Comparison of ENCODE assay signal across 1 cellular context in the genomic region with DNA sequence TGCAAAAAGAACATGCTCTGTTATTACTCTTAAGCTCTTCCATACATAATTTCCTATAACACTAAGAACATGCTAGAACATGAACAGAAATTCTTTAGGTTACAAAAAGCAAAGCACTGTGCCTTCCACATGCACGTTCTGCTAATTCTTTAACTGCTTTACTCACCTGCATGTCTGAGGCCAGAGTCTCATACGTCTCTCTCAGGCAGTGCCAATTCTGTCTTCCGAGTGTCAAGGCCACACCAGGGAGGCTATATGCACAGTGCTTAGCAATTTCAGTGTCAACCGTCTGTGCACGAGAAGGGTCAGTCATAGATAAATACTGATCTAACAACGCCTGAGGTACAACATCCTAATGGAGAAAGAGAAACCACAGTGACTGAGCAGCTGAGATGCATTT.
TF ChIP-seq lines count a peak whose summit lies in the region.

No MANE protein-coding gene starts in this region.

TF ChIP-seq in HepG2, 621 proteins besides CTCF, POLR2A, EP300 and RAD21 (continued from another document):
- TF ChIP-seq IKZF1 (IDR thresholded peaks at IDR 0.05) (no peak), RXRB (CRISPR knock-in tag; IDR thresholded peaks at IDR 0.05; ENCODE audit: borderline replicate concordance) (no peak), SMAD3 (CRISPR knock-in tag; IDR thresholded peaks at IDR 0.05) (no peak), NFIC (IDR thresholded peaks at IDR 0.05; ENCODE audit: low read length) (no peak), NONO (IDR thresholded peaks at IDR 0.05) (no peak), NONO (CRISPR knock-in tag; conservative IDR thresholded peaks at IDR 0.05) (no peak), ZNF607 (CRISPR knock-in tag; IDR thresholded peaks at IDR 0.05; ENCODE audit: borderline replicate concordance) (no peak), ZNF205 (CRISPR knock-in tag; IDR thresholded peaks at IDR 0.05) (no peak), ZBTB49 (CRISPR knock-in tag; IDR thresholded peaks at IDR 0.05; ENCODE audit: borderline replicate concordance) (no peak), NPAS2 (CRISPR knock-in tag; IDR thresholded peaks at IDR 0.05; ENCODE audit: borderline replicate concordance) (no peak), MYNN (CRISPR knock-in tag; IDR thresholded peaks at IDR 0.05; ENCODE audit: low read depth) (no peak), GTF2F1 (IDR thresholded peaks at IDR 0.05; ENCODE audit: low read length) (no peak)
- TF ChIP-seq, protein P1, sequence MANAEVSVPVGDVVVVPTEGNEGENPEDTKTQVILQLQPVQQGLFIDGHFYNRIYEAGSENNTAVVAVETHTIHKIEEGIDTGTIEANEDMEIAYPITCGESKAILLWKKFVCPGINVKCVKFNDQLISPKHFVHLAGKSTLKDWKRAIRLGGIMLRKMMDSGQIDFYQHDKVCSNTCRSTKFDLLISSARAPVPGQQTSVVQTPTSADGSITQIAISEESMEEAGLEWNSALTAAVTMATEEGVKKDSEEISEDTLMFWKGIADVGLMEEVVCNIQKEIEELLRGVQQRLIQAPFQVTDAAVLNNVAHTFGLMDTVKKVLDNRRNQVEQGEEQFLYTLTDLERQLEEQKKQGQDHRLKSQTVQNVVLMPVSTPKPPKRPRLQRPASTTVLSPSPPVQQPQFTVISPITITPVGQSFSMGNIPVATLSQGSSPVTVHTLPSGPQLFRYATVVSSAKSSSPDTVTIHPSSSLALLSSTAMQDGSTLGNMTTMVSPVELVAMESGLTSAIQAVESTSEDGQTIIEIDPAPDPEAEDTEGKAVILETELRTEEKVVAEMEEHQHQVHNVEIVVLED (CRISPR knock-in tag; IDR thresholded peaks at IDR 0.05; ENCODE audit: borderline replicate concordance), result no peak
- TF ChIP-seq, protein P2, sequence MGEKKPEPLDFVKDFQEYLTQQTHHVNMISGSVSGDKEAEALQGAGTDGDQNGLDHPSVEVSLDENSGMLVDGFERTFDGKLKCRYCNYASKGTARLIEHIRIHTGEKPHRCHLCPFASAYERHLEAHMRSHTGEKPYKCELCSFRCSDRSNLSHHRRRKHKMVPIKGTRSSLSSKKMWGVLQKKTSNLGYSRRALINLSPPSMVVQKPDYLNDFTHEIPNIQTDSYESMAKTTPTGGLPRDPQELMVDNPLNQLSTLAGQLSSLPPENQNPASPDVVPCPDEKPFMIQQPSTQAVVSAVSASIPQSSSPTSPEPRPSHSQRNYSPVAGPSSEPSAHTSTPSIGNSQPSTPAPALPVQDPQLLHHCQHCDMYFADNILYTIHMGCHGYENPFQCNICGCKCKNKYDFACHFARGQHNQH (CRISPR knock-in tag; IDR thresholded peaks at IDR 0.05), result no peak
TF ChIP-seq in HepG2: peak in this region for 0.
